ENCODE assay signal across 9 cellular contexts in genomic region chr2:127218843-127219715, GRCh38. TPM values are rescaled to one million over a fixed set of nuclear protein-coding genes. Genes with fewer than 3 reads are reported as not detected.
DNase-seq lines count a peak whose midpoint lies in the region; ATAC-seq, FAIRE-seq and TF ChIP-seq lines count a peak whose summit lies in the region.
"Had no signal": no experiment of that assay in that cellular context is flagged by ENCODE, and none has a peak within 500 bp of the region (broad histone marks: within the 10 kb centered on the region; RNA-seq: fewer than 3 reads in every experiment).

No MANE protein-coding gene starts in this region.

- H3K9me3 ChIP-seq in K562 (replicated peaks; ENCODE audit: control insufficient read depth, insufficient read depth, low read depth, low read length): no peaks in the 10 kb centered on the region
- no peaks in the 10 kb centered on the region for H3K9me3 ChIP-seq in stomach smooth muscle (ENCODE audit: control insufficient read depth in 2 of 2, low read length in 2 of 2)

- H3K4me1 ChIP-seq in K562 (replicated peaks in 1 of 2; ENCODE audit: control insufficient read depth in 2 of 2, insufficient read depth in 2 of 2, low read length in 2 of 2) (peaks cover 0 to 9% of the 10 kb centered on the region in 2 experiments; a peak in 2 of 5 replicates), stomach smooth muscle (ENCODE audit: control insufficient read depth, insufficient read depth, low read length) (peaks cover 13% of the 10 kb centered on the region)

- no peaks in the 10 kb centered on the region for H3K79me2 ChIP-seq in K562 (ENCODE audit: control insufficient read depth, insufficient read depth, low read length)

- no peak overlapping the region for H3K4me3 ChIP-seq in K562
- peak overlapping the region; percentile 24 to 71 for H3K4me3 ChIP-seq in stomach smooth muscle (ENCODE audit: low read length in 2 of 2)

- DNase-seq in DMS53 (lab: John Stamatoyannopoulos, UW) (peak; percentile 36), DMS53 treated with DMSO at 0.1 percent for 48 hours (lab: John Stamatoyannopoulos, UW; ENCODE audit: unreplicated experiment) (no peak), K562 (ENCODE audit: extremely low read depth in 1 of 4, low spot score in 3 of 4) (no peak), left kidney (ENCODE audit: low read depth, low spot score) (peak; percentile 89), NCI-H1092 (lab: John Stamatoyannopoulos, UW) (no peak), cerebellar nuclear complex (lab: John Stamatoyannopoulos, UW) (no peak)
- no peak for DNase-seq in activated CD4-positive, alpha-beta T cell treated with anti-CD3 and anti-CD28 coated beads for 48 hours

- intact Hi-C loops in K562 (cut with micrococcal nuclease): no loop called here

- H3K27ac ChIP-seq in K562 (ENCODE audit: extremely low read depth, low read depth, low read length) (no peak overlapping the region), stomach smooth muscle (ENCODE audit: low read length) (no peak overlapping the region)

- no peaks in the 10 kb centered on the region for H4K20me1 ChIP-seq in K562 (replicated peaks; ENCODE audit: control insufficient read depth, insufficient read depth, low read length)

- peak; percentile 33; the same call in 2 of the 3 replicates for ATAC-seq in K562

- TF ChIP-seq RAD21 in K562 (CRISPR knock-in tag; conservative IDR thresholded peaks at IDR 0.05 in 1 of 2, IDR thresholded peaks at IDR 0.05 in 1 of 2): no peak

- H3K27me3 ChIP-seq in K562 (ENCODE audit: control insufficient read depth in 2 of 2, insufficient read depth in 2 of 2, low read length in 2 of 2): peaks cover 18 to 42% of the 10 kb centered on the region in 2 experiments
- peaks cover 13 to 22% of the 10 kb centered on the region in 2 donors for H3K27me3 ChIP-seq in stomach smooth muscle (ENCODE audit: control insufficient read depth in 1 of 2, insufficient read depth in 2 of 2, low read length in 2 of 2)

- H3K9ac ChIP-seq in K562 (ENCODE audit: insufficient read depth in 1 of 2, low read depth in 2 of 2, low read length in 2 of 2): no peak overlapping the region
- peak overlapping the region; percentile 21 to 48 for H3K9ac ChIP-seq in stomach smooth muscle (ENCODE audit: low read length in 2 of 2)

- CTCF ChIA-PET in K562 (lab: Yijun Ruan, JAX; ENCODE audit: low intra/inter-chr PET ratio): no interaction called here

- TF ChIP-seq POLR2A in K562 (conservative IDR thresholded peaks at IDR 0.05): no peak

- no peaks in the 10 kb centered on the region for H3K9me1 ChIP-seq in K562 (ENCODE audit: control insufficient read depth, insufficient read depth, low read length)

- BruUV-seq in K562 (replicated peaks; lab: Mats Ljungman, UMichigan): no TSS peak

- no peak for FAIRE-seq in K562 (lab: Jason Lieb, UNC)
- FAIRE-seq: A204.1 had no signal

- WGBS in K562 (ENCODE audit: insufficient coverage, low coverage, missing lambda C conversion rate): 22% methylated on average over 42 of the region's 64 CpGs

- no peak overlapping the region for H3K4me2 ChIP-seq in K562 (ENCODE audit: insufficient read depth, low read length)

- no peak for TF ChIP-seq EP300 in K562 (IDR thresholded peaks at IDR 0.05; ENCODE audit: low read length)

- H2AFZ ChIP-seq in K562 (ENCODE audit: low read depth, low read length): no peak overlapping the region

- POLR2A ChIA-PET in K562 (lab: Yijun Ruan, JAX): no interaction called here

- in situ Hi-C loops in K562 (cut with MboI): no loop called here

- TF ChIP-seq CTCF in K562 (IDR thresholded peaks at IDR 0.05 in 2 of 3, conservative IDR thresholded peaks at IDR 0.05 in 1 of 3; ENCODE audit: insufficient read depth in 2 of 3, low read depth in 1 of 3, low read length in 3 of 3): no peak

- no peaks in the 10 kb centered on the region for H3K36me3 ChIP-seq in K562 (ENCODE audit: control insufficient read depth, insufficient read depth, low read length)
- H3K36me3 ChIP-seq in stomach smooth muscle (ENCODE audit: control insufficient read depth in 2 of 2, insufficient read depth in 2 of 2, low read length in 2 of 2): no peaks in the 10 kb centered on the region

TF ChIP-seq in K562, 482 proteins besides CTCF, POLR2A, EP300 and RAD21:
- TF ChIP-seq, protein P1, sequence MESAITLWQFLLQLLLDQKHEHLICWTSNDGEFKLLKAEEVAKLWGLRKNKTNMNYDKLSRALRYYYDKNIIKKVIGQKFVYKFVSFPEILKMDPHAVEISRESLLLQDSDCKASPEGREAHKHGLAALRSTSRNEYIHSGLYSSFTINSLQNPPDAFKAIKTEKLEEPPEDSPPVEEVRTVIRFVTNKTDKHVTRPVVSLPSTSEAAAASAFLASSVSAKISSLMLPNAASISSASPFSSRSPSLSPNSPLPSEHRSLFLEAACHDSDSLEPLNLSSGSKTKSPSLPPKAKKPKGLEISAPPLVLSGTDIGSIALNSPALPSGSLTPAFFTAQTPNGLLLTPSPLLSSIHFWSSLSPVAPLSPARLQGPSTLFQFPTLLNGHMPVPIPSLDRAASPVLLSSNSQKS (CRISPR knock-in tag; IDR thresholded peaks at IDR 0.05): no peak
- TF ChIP-seq, protein P2, sequence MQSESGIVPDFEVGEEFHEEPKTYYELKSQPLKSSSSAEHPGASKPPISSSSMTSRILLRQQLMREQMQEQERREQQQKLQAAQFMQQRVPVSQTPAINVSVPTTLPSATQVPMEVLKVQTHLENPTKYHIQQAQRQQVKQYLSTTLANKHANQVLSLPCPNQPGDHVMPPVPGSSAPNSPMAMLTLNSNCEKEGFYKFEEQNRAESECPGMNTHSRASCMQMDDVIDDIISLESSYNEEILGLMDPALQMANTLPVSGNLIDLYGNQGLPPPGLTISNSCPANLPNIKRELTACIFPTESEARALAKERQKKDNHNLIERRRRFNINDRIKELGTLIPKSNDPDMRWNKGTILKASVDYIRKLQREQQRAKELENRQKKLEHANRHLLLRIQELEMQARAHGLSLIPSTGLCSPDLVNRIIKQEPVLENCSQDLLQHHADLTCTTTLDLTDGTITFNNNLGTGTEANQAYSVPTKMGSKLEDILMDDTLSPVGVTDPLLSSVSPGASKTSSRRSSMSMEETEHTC (IDR thresholded peaks at IDR 0.05): no peak
- TF ChIP-seq NR2F6 (CRISPR knock-in tag; IDR thresholded peaks at IDR 0.05) (no peak), CBX2 (IDR thresholded peaks at IDR 0.05; ENCODE audit: insufficient read depth, low read length, poor library complexity, severe bottlenecking) (no peak)
- TF ChIP-seq, protein P3, sequence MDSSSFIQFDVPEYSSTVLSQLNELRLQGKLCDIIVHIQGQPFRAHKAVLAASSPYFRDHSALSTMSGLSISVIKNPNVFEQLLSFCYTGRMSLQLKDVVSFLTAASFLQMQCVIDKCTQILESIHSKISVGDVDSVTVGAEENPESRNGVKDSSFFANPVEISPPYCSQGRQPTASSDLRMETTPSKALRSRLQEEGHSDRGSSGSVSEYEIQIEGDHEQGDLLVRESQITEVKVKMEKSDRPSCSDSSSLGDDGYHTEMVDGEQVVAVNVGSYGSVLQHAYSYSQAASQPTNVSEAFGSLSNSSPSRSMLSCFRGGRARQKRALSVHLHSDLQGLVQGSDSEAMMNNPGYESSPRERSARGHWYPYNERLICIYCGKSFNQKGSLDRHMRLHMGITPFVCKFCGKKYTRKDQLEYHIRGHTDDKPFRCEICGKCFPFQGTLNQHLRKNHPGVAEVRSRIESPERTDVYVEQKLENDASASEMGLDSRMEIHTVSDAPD (CRISPR knock-in tag; IDR thresholded peaks at IDR 0.05): no peak

RNA-seq across cellular contexts. Expression of gene CYP27C1, which starts 1.0 kb away (rescaled TPM):
- not detected in 2 replicates for total RNA-seq in K562 (2011; cell fraction: chromatin; rRNA removed; ENCODE audit: low replicate concordance)
- not detected in 2 replicates for total RNA-seq in K562 (2011; cell fraction: nucleolus; rRNA removed)
- not detected in 2 replicates for total RNA-seq in K562 (2011; cell fraction: nucleoplasm; rRNA removed)
- not detected in 2 replicates for total RNA-seq in K562 (2014; rRNA removed)
- not detected in 2 replicates for total RNA-seq in K562 (2014; rRNA removed; fragmentation: Illumina TruSeq; extraction: Trizol)
- not detected in 2 replicates for total RNA-seq in K562 (2015; rRNA removed; fragmentation: Illumina TruSeq; extraction: Trizol)
- total RNA-seq in K562 (2021): not detected in 2 replicates
- polyA plus RNA-seq in K562 (2011; rRNA removed): not detected in 2 replicates
- polyA plus RNA-seq in K562 (2011; cell fraction: cytosol; rRNA removed): not detected in 2 replicates
- not detected in 2 replicates for polyA plus RNA-seq in K562 (2011; cell fraction: nucleus; rRNA removed)
- not detected in 2 replicates for polyA plus RNA-seq in K562 (2012)
- polyA plus RNA-seq in K562 (2014; fragmentation: Illumina TruSeq; extraction: Trizol): not detected in 2 replicates
- polyA plus RNA-seq in K562 (2014; fragmentation: Nextera tagmentation; extraction: Ambion mirVana): not detected
- polyA plus RNA-seq in K562 (2014; rRNA removed): not detected in 2 replicates
- polyA minus RNA-seq in K562 (2011; rRNA and poly(A)+ RNA removed): not detected in 2 replicates
- not detected in 2 replicates for polyA minus RNA-seq in K562 (2011; cell fraction: cytosol; rRNA and poly(A)+ RNA removed)
- not detected in 2 replicates for polyA minus RNA-seq in K562 (2011; cell fraction: nucleus; rRNA and poly(A)+ RNA removed)

Comparison
In these comparisons a context has a peak if more than half of its experiments do, and no peak if none do; other contexts are left out.
1. DNase-seq: peak in DMS53 (single experiment) and left kidney (single experiment); none in DMS53 treated with DMSO at 0.1 percent for 48 hours (single experiment), K562 (0 of 4), NCI-H1092 (single experiment), activated CD4-positive, alpha-beta T cell treated with anti-CD3 and anti-CD28 coated beads for 48 hours (single experiment) and cerebellar nuclear complex (0 of 2).
2. H3K9ac ChIP-seq: peak in stomach smooth muscle (2 of 2); none in K562 (0 of 2).